ENCODE assay signal across 1 cellular context in genomic region chr13:59176775-59177174, GRCh38.
TF ChIP-seq lines count a peak whose summit lies in the region.

No MANE protein-coding gene starts in this region.

TF ChIP-seq in GM23338, 12 proteins besides CTCF, POLR2A, EP300 and RAD21 (continued from another document):
- TF ChIP-seq ZNF462 (CRISPR knock-in tag; IDR thresholded peaks at IDR 0.05) (no peak), JUNB (IDR thresholded peaks at IDR 0.05; ENCODE audit: unreplicated experiment) (no peak), CREB1 (CRISPR knock-in tag; IDR thresholded peaks at IDR 0.05; ENCODE audit: low read depth) (no peak), ETS1 (IDR thresholded peaks at IDR 0.05) (no peak), NANOG (IDR thresholded peaks at IDR 0.05; ENCODE audit: borderline replicate concordance) (no peak), POLR2AphosphoS5 (IDR thresholded peaks at IDR 0.05; ENCODE audit: low read depth) (no peak), EZH2 (IDR thresholded peaks at IDR 0.05; ENCODE audit: low read depth, unreplicated experiment) (no peak), EZH2phosphoT487 (IDR thresholded peaks at IDR 0.05; ENCODE audit: unreplicated experiment) (no peak), STAT1 (IDR thresholded peaks at IDR 0.05; ENCODE audit: unreplicated experiment) (no peak)
